ENCODE assay signal across 12 cellular contexts in genomic region chr14:98926151-98926550, GRCh38.
DNase-seq lines count a peak whose midpoint lies in the region; ATAC-seq and TF ChIP-seq lines count a peak whose summit lies in the region.
"Had no signal": no experiment of that assay in that cellular context is flagged by ENCODE, and none has a peak within 500 bp of the region (broad histone marks: within the 10 kb centered on the region; RNA-seq: fewer than 3 reads in every experiment).

No MANE protein-coding gene starts in this region.

- H4K20me1 ChIP-seq in PC-9 (ENCODE audit: insufficient read depth): no peaks in the 10 kb centered on the region

- BruUV-seq in PC-9 (replicated peaks; lab: Mats Ljungman, UMichigan): no TSS peak

- POLR2A ChIA-PET in PC-9 (lab: Charles Lee; ENCODE audit: unreplicated experiment): no interaction called here

- H3K36me3 ChIP-seq in KOPT-K1 (ENCODE audit: insufficient read depth, low read length) (no peaks in the 10 kb centered on the region), spleen (no peaks in the 10 kb centered on the region), PC-9 (ENCODE audit: low read depth) (no peaks in the 10 kb centered on the region)
- H3K36me3 ChIP-seq: brain microvascular endothelial cell had no signal

- no peaks in the 10 kb centered on the region for H3K9me2 ChIP-seq in PC-9 (ENCODE audit: insufficient read depth)

- no peak for TF ChIP-seq CTCF in spleen (IDR thresholded peaks at IDR 0.05 in 8 of 11, conservative IDR thresholded peaks at IDR 0.05 in 3 of 11)
- TF ChIP-seq CTCF in PC-9 (conservative IDR thresholded peaks at IDR 0.05): no peak

- intact Hi-C loops in spleen (cut with DNase I; ENCODE audit: low total_unique reads) (no loop called here), PC-9 (cut with micrococcal nuclease; ENCODE audit: unreplicated experiment) (no loop called here)

- H3F3A ChIP-seq in PC-9 (ENCODE audit: insufficient read depth, low read depth): no peaks in the 10 kb centered on the region

- peaks cover 16% of the 10 kb centered on the region for H3K9me3 ChIP-seq in KOPT-K1 (ENCODE audit: insufficient read depth, low read length, poor library complexity, severe bottlenecking)
- H3K9me3 ChIP-seq in spleen: peaks cover 0 to 10% (median 0%) of the 10 kb centered on the region in 8 donors
- no peaks in the 10 kb centered on the region for H3K9me3 ChIP-seq in PC-9 (ENCODE audit: insufficient read depth, low read depth)

- no peak overlapping the region for H2AFZ ChIP-seq in PC-9

- no peaks in the 10 kb centered on the region for H3K27me3 ChIP-seq in spleen (replicated peaks in 1 of 7)
- peaks cover 16% of the 10 kb centered on the region for H3K27me3 ChIP-seq in PC-9 (ENCODE audit: insufficient read depth, low read depth)
- H3K27me3 ChIP-seq: brain microvascular endothelial cell had no signal

- CTCF ChIA-PET in PC-9 (lab: Charles Lee): no interaction called here

- no peak overlapping the region for H3K4me2 ChIP-seq in PC-9

- no peak for ATAC-seq in left lobe of liver

- TF ChIP-seq POLR2A in spleen (IDR thresholded peaks at IDR 0.05): no peak

- WGBS in spleen, 5 donors: 72 to 87% (median 79%) methylated on average over 10 to 11 of the region's 11 CpGs

- no peak overlapping the region for H3K4me3 ChIP-seq in spleen
- no peak overlapping the region for H3K4me3 ChIP-seq in PC-9

- no peaks in the 10 kb centered on the region for H3K79me2 ChIP-seq in PC-9 (ENCODE audit: low read depth)

- H3K27ac ChIP-seq in KOPT-K1 (ENCODE audit: low read depth, low read length, poor library complexity, severe bottlenecking) (peak overlapping the region; percentile 71), spleen (no peak overlapping the region), PC-9 (no peak overlapping the region)
- H3K27ac ChIP-seq: brain microvascular endothelial cell had no signal

- H3K4me1 ChIP-seq in spleen (peaks cover 0 to 1% (median 0%) of the 10 kb centered on the region in 6 donors), PC-9 (replicated peaks; ENCODE audit: insufficient read depth) (no peaks in the 10 kb centered on the region)

- DNase-seq in activated CD4-positive, alpha-beta T cell treated with anti-CD3 and anti-CD28 coated beads, Interleukin-2, amount 50 U/mL, for 1 hour: peak; percentile 51
- peak; percentile 44 for DNase-seq in central memory CD4-positive, alpha-beta T cell
- DNase-seq in spleen (peak; percentile 56), PC-9 (no peak), left lobe of liver (ENCODE audit: low spot score) (no peak), NCI-H2107 treated with DMSO at 0.1 percent for 48 hours (lab: John Stamatoyannopoulos, UW; ENCODE audit: unreplicated experiment) (no peak), HK-2 (ENCODE audit: unreplicated experiment) (no peak)
- DNase-seq: brain microvascular endothelial cell, NCI-H1930, NCI-H69, SHP77 treated with DMSO at 0.1 percent for 48 hours had no signal

Comparison
In these comparisons a context has a peak if more than half of its experiments do, and no peak if none do; other contexts are left out.
1. DNase-seq: peak in activated CD4-positive, alpha-beta T cell treated with anti-CD3 and anti-CD28 coated beads, Interleukin-2, amount 50 U/mL, for 1 hour (single experiment), central memory CD4-positive, alpha-beta T cell (single experiment) and spleen (single experiment); none in PC-9 (0 of 2), left lobe of liver (single experiment), NCI-H2107 treated with DMSO at 0.1 percent for 48 hours (single experiment) and HK-2 (single experiment).